8 cellular contexts compared by ENCODE assay signal in genomic region chr3:128725932-128726690, GRCh38. TPM values are rescaled to one million over a fixed set of nuclear protein-coding genes. Genes with fewer than 3 reads are reported as not detected.
DNase-seq lines count a peak whose midpoint lies in the region; ATAC-seq and TF ChIP-seq lines count a peak whose summit lies in the region.

Gene RAB7A, plus strand, starts transcription at chr3:128726183. Its CDS starts 69,185 bp downstream, at chr3:128795368.

- TF ChIP-seq CTCF in dorsolateral prefrontal cortex (IDR thresholded peaks at IDR 0.05 in 54 of 56, conservative IDR thresholded peaks at IDR 0.05 in 2 of 56; ENCODE audit: low read depth in 1 of 56, partially characterized antibody in 56 of 56), result peak in 50 of 56 donors; percentile 7 to 69 (median 44)
- TF ChIP-seq CTCF in right lobe of liver (IDR thresholded peaks at IDR 0.05), result peak in 2 of 4 donors; percentile 3 to 8

- POLR2A ChIA-PET in activated CD4-positive, alpha-beta memory T cell treated with anti-CD3 and anti-CD28 coated beads for 36 hours (lab: Charles Lee), result interaction anchor here (1.1 to 3.1 kb wide), 4 partner anchors 46 to 153 kb away, joined by 3 to 17 read pairs (median 9); partner anchors contain the start of gene ACAD9

- intact Hi-C loops in activated CD4-positive, alpha-beta memory T cell treated with anti-CD3 and anti-CD28 coated beads for 36 hours (cut with micrococcal nuclease), result loop anchor here (1.0 to 5.0 kb wide), 8 partner anchors 45 to 456 kb away; partner anchors contain the start of genes CNBP, RAB43 and RPN1
- intact Hi-C loops in dorsolateral prefrontal cortex (cut with DNase I), result loop anchor here (1.0 to 10.0 kb wide), 7 partner anchors 44 to 153 kb away; partner anchors contain the start of gene ACAD9 (in 1 of the 2)
- intact Hi-C loops in right lobe of liver (cut with DNase I), result no loop called here

- peaks cover 50% of the 10 kb centered on the region for H3K4me1 Mint-ChIP-seq in activated CD4-positive, alpha-beta memory T cell treated with anti-CD3 and anti-CD28 coated beads for 36 hours (ENCODE audit: low read depth)

- H3K4me3 ChIP-seq in dorsolateral prefrontal cortex, result peak within 1 kb of the TSS; percentile 71 to 100 (median 97)
- H3K4me3 ChIP-seq in right lobe of liver, result peak within 1 kb of the TSS; percentile 97 to 100 (median 99)

- ATAC-seq in GM19438 (IDR thresholded peaks at IDR 0.05; ENCODE audit: low read depth, unreplicated experiment) (peak; percentile 84), HG03575 (IDR thresholded peaks at IDR 0.05; ENCODE audit: extremely low read depth, insufficient number of reproducible peaks, low FRiP score, unreplicated experiment) (peak; percentile 53), right lobe of liver (peak; percentile 96 to 98 (median 97))

- H3K4me1 ChIP-seq in right lobe of liver, result peaks cover 0 to 34% (median 5%) of the 10 kb centered on the region in 4 donors

- no peaks in the 10 kb centered on the region for H3K9me3 ChIP-seq in right lobe of liver

- no peaks in the 10 kb centered on the region for H3K27me3 Mint-ChIP-seq in activated CD4-positive, alpha-beta memory T cell treated with anti-CD3 and anti-CD28 coated beads for 36 hours

- peak within 1 kb of the TSS; percentile 93 for H3K4me3 Mint-ChIP-seq in activated CD4-positive, alpha-beta memory T cell treated with anti-CD3 and anti-CD28 coated beads for 36 hours

- H3K36me3 Mint-ChIP-seq in activated CD4-positive, alpha-beta memory T cell treated with anti-CD3 and anti-CD28 coated beads for 36 hours, result peaks cover 12% of the 10 kb centered on the region

- CTCF ChIA-PET in activated CD4-positive, alpha-beta memory T cell treated with anti-CD3 and anti-CD28 coated beads for 36 hours (lab: Charles Lee), result interaction anchor here (1.0 to 2.6 kb wide), 6 partner anchors 12 to 153 kb away, joined by 3 to 13 read pairs (median 8); partner anchors contain the start of gene ACAD9

- H3K27ac Mint-ChIP-seq in activated CD4-positive, alpha-beta memory T cell treated with anti-CD3 and anti-CD28 coated beads for 36 hours, result peak within 1 kb of the TSS; percentile 87

- H3K27ac ChIP-seq in dorsolateral prefrontal cortex, result peak within 1 kb of the TSS; percentile 59 to 97 (median 91)
- H3K27ac ChIP-seq in right lobe of liver, result peak within 1 kb of the TSS; percentile 97 to 99 (median 97)

- H3K9me3 Mint-ChIP-seq in activated CD4-positive, alpha-beta memory T cell treated with anti-CD3 and anti-CD28 coated beads for 36 hours, result no peaks in the 10 kb centered on the region

- H3K27me3 ChIP-seq in dorsolateral prefrontal cortex (no peaks in the 10 kb centered on the region), right lobe of liver (no peaks in the 10 kb centered on the region)

- DNase-seq in CD1c-positive myeloid dendritic cell (ENCODE audit: extremely low spot score) (peak; percentile 99), NCI-H82 treated with DMSO at 0.1 percent for 48 hours (lab: John Stamatoyannopoulos, UW; ENCODE audit: unreplicated experiment) (peak; percentile 94), dorsolateral prefrontal cortex (peak; percentile 94 to 99 (median 98)), right lobe of liver (peak; percentile 98 to 99 (median 99))
- DNase-seq in activated CD4-positive, alpha-beta memory T cell treated with anti-CD3 and anti-CD28 coated beads for 36 hours, result peak; percentile 99
- peak; percentile 96 to 98 for DNase-seq in stimulated activated CD4-positive, alpha-beta T cell treated with anti-CD3 and anti-CD28 coated beads, Interleukin-4, amount 100 ng/mL, for 4 hours

- peak; percentile 95 for TF ChIP-seq POLR2A in right lobe of liver (IDR thresholded peaks at IDR 0.05)

- 0% methylated on average over 7 of the region's 71 CpGs for whole genome bisulfite sequencing in right lobe of liver (ENCODE audit: insufficient coverage, low coverage, low lambda C conversion rate, missing lambda C conversion rate)

- H3K36me3 ChIP-seq in right lobe of liver, result no peaks in the 10 kb centered on the region

RNA-seq across cellular contexts. Expression of gene RAB7A, which starts in this region (rescaled TPM):
- total RNA-seq in activated CD4-positive, alpha-beta memory T cell treated with anti-CD3 and anti-CD28 coated beads for 36 hours, result 100 to 1,000 TPM; 264 to 272 TPM
- total RNA-seq in dorsolateral prefrontal cortex, result 100 to 1,000 TPM; 221 to 378 (median 299) TPM
- 100 to 1,000 TPM in 4 of 6 experiments, 10 to 100 TPM in 2; 84.0 to 145 (median 119) TPM for total RNA-seq in right lobe of liver

Comparison
In these comparisons a context has a peak if more than half of its experiments do, and no peak if none do; other contexts are left out.
1. Peak in every context shown above with its lines: DNase-seq, ATAC-seq, H3K4me3 ChIP-seq and H3K27ac ChIP-seq.
2. intact Hi-C loops: an anchor here in activated CD4-positive, alpha-beta memory T cell treated with anti-CD3 and anti-CD28 coated beads for 36 hours (1.0 to 5.0 kb wide) and dorsolateral prefrontal cortex (1.0 to 10.0 kb wide); none called in right lobe of liver.